ENCODE assay signal across 1 cellular context in genomic region chr10:1356349-1356748, GRCh38.
TF ChIP-seq lines count a peak whose summit lies in the region.

No MANE protein-coding gene starts in this region.

TF ChIP-seq in H1, 55 proteins besides CTCF, POLR2A, EP300 and RAD21:
- no peak for TF ChIP-seq ATF2 (IDR thresholded peaks at IDR 0.05; ENCODE audit: low read length)
- TF ChIP-seq BRCA1 (IDR thresholded peaks at IDR 0.05; ENCODE audit: low read depth, low read length), result no peak
- TF ChIP-seq PHF8 (conservative IDR thresholded peaks at IDR 0.05; ENCODE audit: low read depth, low read length), result no peak
- no peak for TF ChIP-seq BCL11A (IDR thresholded peaks at IDR 0.05; ENCODE audit: low read depth in 2 of 2, low read length in 2 of 2)
- no peak for TF ChIP-seq EGR1 (IDR thresholded peaks at IDR 0.05; ENCODE audit: borderline replicate concordance, low read depth, low read length)
- TF ChIP-seq POU5F1 (IDR thresholded peaks at IDR 0.05; ENCODE audit: low read depth, low read length), result no peak
- no peak for TF ChIP-seq ATF3 (IDR thresholded peaks at IDR 0.05; ENCODE audit: insufficient read depth, low read depth, low read length)
- no peak for TF ChIP-seq NRF1 (IDR thresholded peaks at IDR 0.05; ENCODE audit: low read depth, low read length)
- TF ChIP-seq RNF2 (IDR thresholded peaks at IDR 0.05; ENCODE audit: borderline replicate concordance, low read depth, low read length, missing control alignments, poor library complexity, severe bottlenecking), result no peak
- no peak for TF ChIP-seq CREB1 (IDR thresholded peaks at IDR 0.05)
- TF ChIP-seq ASH2L (IDR thresholded peaks at IDR 0.05; ENCODE audit: low read length), result no peak
- no peak for TF ChIP-seq HDAC6 (IDR thresholded peaks at IDR 0.05; ENCODE audit: low read depth, low read length)
- TF ChIP-seq JUND (IDR thresholded peaks at IDR 0.05; ENCODE audit: low read length), result no peak
